Comparison of ENCODE assay signal across 8 cellular contexts in genomic region chr3:11271986-11272904, GRCh38. TPM values are rescaled to one million over a fixed set of nuclear protein-coding genes. Genes with fewer than 3 reads are reported as not detected.
A peak's percentile ranks its signal among the peaks of the same experiment; 100 is the strongest.
DNase-seq lines count a peak whose midpoint lies in the region; ATAC-seq, FAIRE-seq and TF ChIP-seq lines count a peak whose summit lies in the region.

Gene ATG7, plus strand, starts transcription at chr3:11272397. Its CDS starts 26,299 bp downstream, at chr3:11298696.

- TF ChIP-seq CTCF in Loucy (conservative IDR thresholded peaks at IDR 0.05; ENCODE audit: low read length), result no peak

- no peaks in the 10 kb centered on the region for H3K36me3 ChIP-seq in Loucy (ENCODE audit: insufficient read depth, low read length)

- no peaks in the 10 kb centered on the region for H4K20me1 ChIP-seq in Loucy (ENCODE audit: insufficient read depth, low read length, poor library complexity, severe bottlenecking)

- no peaks in the 10 kb centered on the region for H3K9me2 ChIP-seq in Loucy (replicated peaks; ENCODE audit: low read depth, low read length)

- peak; percentile 80 for TF ChIP-seq POLR2A in H54 (IDR thresholded peaks at IDR 0.05; ENCODE audit: low read depth, low read length)
- TF ChIP-seq POLR2A in Raji (IDR thresholded peaks at IDR 0.05; ENCODE audit: insufficient read depth, low read depth, low read length), result peak; percentile 88

- H3K4me3 Mint-ChIP-seq in natural killer cell treated with Interleukin-12 subunit alpha and Interleukin-12 subunit beta and Interleukin-15 and Interleukin-18, amount 100 ng/mL, for 72 hours, result peak within 1 kb of the TSS; percentile 91

- H3K27me3 ChIP-seq in Loucy (ENCODE audit: insufficient read depth, low read length, poor library complexity, severe bottlenecking), result no peaks in the 10 kb centered on the region

- H3K9ac ChIP-seq in Loucy (ENCODE audit: low read depth, low read length, poor library complexity, severe bottlenecking), result peak within 1 kb of the TSS; percentile 96

- H3F3A ChIP-seq in Loucy (ENCODE audit: low read depth), result no peaks in the 10 kb centered on the region

- peak within 1 kb of the TSS; percentile 90 for H3K4me2 ChIP-seq in Loucy (ENCODE audit: low read depth, low read length, poor library complexity, severe bottlenecking)

- H3K9me3 Mint-ChIP-seq in natural killer cell treated with Interleukin-12 subunit alpha and Interleukin-12 subunit beta and Interleukin-15 and Interleukin-18, amount 100 ng/mL, for 72 hours, result peaks cover 4% of the 10 kb centered on the region

- peaks cover 25% of the 10 kb centered on the region for H3K4me1 ChIP-seq in Loucy (ENCODE audit: insufficient read depth, low read length, poor library complexity, severe bottlenecking)

- H3K36me3 Mint-ChIP-seq in natural killer cell treated with Interleukin-12 subunit alpha and Interleukin-12 subunit beta and Interleukin-15 and Interleukin-18, amount 100 ng/mL, for 72 hours, result peaks cover 18% of the 10 kb centered on the region

- peaks cover 2 to 3% of the 10 kb centered on the region in 2 donors for H3K27me3 Mint-ChIP-seq in natural killer cell treated with Interleukin-12 subunit alpha and Interleukin-12 subunit beta and Interleukin-15 and Interleukin-18, amount 100 ng/mL, for 72 hours

- peak within 1 kb of the TSS; percentile 88 for H3K4me3 ChIP-seq in Loucy (ENCODE audit: low read length, poor library complexity, severe bottlenecking)

- peak within 1 kb of the TSS; percentile 96 to 98 for H3K27ac Mint-ChIP-seq in natural killer cell treated with Interleukin-12 subunit alpha and Interleukin-12 subunit beta and Interleukin-15 and Interleukin-18, amount 100 ng/mL, for 72 hours

- peaks cover 25% of the 10 kb centered on the region for H3K79me2 ChIP-seq in Loucy (ENCODE audit: insufficient read depth, low read length)

- DNase-seq in ELF-1 (ENCODE audit: low read depth, low spot score) (peak; percentile 98), H54 (ENCODE audit: insufficient read length, low spot score) (peak; percentile 88), fibroblast of peridontal ligament (ENCODE audit: extremely low read depth) (peak; percentile 95)
- DNase-seq in activated T-helper 9 cell treated with anti-CD3 and anti-CD28 coated beads, Interleukin-2, amount 50 U/mL, for 16 hours (ENCODE audit: low read depth), result peak; percentile 94
- peak; percentile 98 for DNase-seq in natural killer cell treated with Interleukin-12 subunit alpha and Interleukin-12 subunit beta and Interleukin-15 and Interleukin-18, amount 100 ng/mL, for 72 hours (ENCODE audit: low spot score)
- DNase-seq in stimulated activated naive CD8-positive, alpha-beta T cell treated with anti-CD3 and anti-CD28 coated beads, Interleukin-15, Interleukin-2, amounts not matched to agents 100 U/mL and 50 U/mL, for 24 hours, result peak; percentile 98

- peak within 1 kb of the TSS; percentile 95 for H2AFZ ChIP-seq in Loucy (ENCODE audit: low read length)

- peak; percentile 58 for FAIRE-seq in H54 (lab: Jason Lieb, UNC)

- peaks cover 43 to 48% of the 10 kb centered on the region in 2 donors for H3K4me1 Mint-ChIP-seq in natural killer cell treated with Interleukin-12 subunit alpha and Interleukin-12 subunit beta and Interleukin-15 and Interleukin-18, amount 100 ng/mL, for 72 hours (ENCODE audit: low read depth in 2 of 2)

- no peaks in the 10 kb centered on the region for H3K9me3 ChIP-seq in Loucy (ENCODE audit: insufficient read depth, low read depth, low read length)

- peak; percentile 99 for ATAC-seq in natural killer cell treated with Interleukin-12 subunit alpha and Interleukin-12 subunit beta and Interleukin-15 and Interleukin-18, amount 100 ng/mL, for 72 hours
- peak; percentile 98 for ATAC-seq in stimulated activated naive CD8-positive, alpha-beta T cell treated with anti-CD3 and anti-CD28 coated beads, Interleukin-15, Interleukin-2, amounts not matched to agents 100 U/mL and 50 U/mL, for 24 hours

RNA-seq across cellular contexts. Expression of gene ATG7, which starts in this region (rescaled TPM):
- total RNA-seq in natural killer cell treated with Interleukin-12 subunit alpha and Interleukin-12 subunit beta and Interleukin-15 and Interleukin-18, amount 100 ng/mL, for 72 hours, result 10 to 100 TPM; 45.0 to 79.9 TPM

Comparison
In these comparisons a context has a peak if more than half of its experiments do, and no peak if none do; other contexts are left out.
1. Peak in every context shown above with its lines: DNase-seq, ATAC-seq and H3K4me3 ChIP-seq.